Comparison of ENCODE assay signal across 19 cellular contexts in genomic region chr2:111697560-111697959, GRCh38.
A peak's percentile ranks its signal among the peaks of the same experiment; 100 is the strongest.
DNase-seq lines count a peak whose midpoint lies in the region; ATAC-seq, FAIRE-seq and TF ChIP-seq lines count a peak whose summit lies in the region.
"Had no signal": no experiment of that assay in that cellular context is flagged by ENCODE, and none has a peak within 500 bp of the region (broad histone marks: within the 10 kb centered on the region; RNA-seq: fewer than 3 reads in every experiment).

No MANE protein-coding gene starts in this region.

- H3K18ac ChIP-seq in IMR-90 (ENCODE audit: low read depth, low read length): no peak overlapping the region

- H2BK15ac ChIP-seq in IMR-90 (ENCODE audit: low read depth, low read length): no peak overlapping the region

- H3K27me3 Mint-ChIP-seq in CD14-positive monocyte (ENCODE audit: low read depth in 3 of 3): peaks cover under 1 to 8% (median 1%) of the 10 kb centered on the region in 3 donors

- peak overlapping the region; percentile 59; the same call in 1 of the 2 replicates for H2AK5ac ChIP-seq in IMR-90 (ENCODE audit: low read depth, low read length)

- H3K56ac ChIP-seq in IMR-90 (ENCODE audit: extremely low read depth, insufficient read depth, low read length): no peak overlapping the region

- H3K27ac ChIP-seq in IMR-90 (ENCODE audit: insufficient read depth, low read length): no peak overlapping the region
- peak overlapping the region; percentile 82 for H3K27ac ChIP-seq in RWPE1
- H3K27ac ChIP-seq in heart right ventricle: no peak overlapping the region
- H3K27ac ChIP-seq: SJSA1 had no signal

- no peak for TF ChIP-seq RAD21 in IMR-90 (IDR thresholded peaks at IDR 0.05; ENCODE audit: low read length)

- POLR2A ChIA-PET in IMR-90 (lab: Charles Lee; ENCODE audit: unreplicated experiment) (no interaction called here), RWPE1 (lab: Yijun Ruan, JAX; ENCODE audit: low non-redundant PET) (no interaction called here)

- H3K27me3 ChIP-seq in IMR-90 (ENCODE audit: control insufficient read depth, insufficient read depth, low read length) (no peaks in the 10 kb centered on the region), heart right ventricle (no peaks in the 10 kb centered on the region)
- H3K27me3 ChIP-seq: BE2C, SJSA1 had no signal

- in situ Hi-C loops in IMR-90 (cut with MboI; ENCODE audit: low sequenced_read_pairs): no loop called here

- H3K4me3 ChIP-seq in IMR-90 (ENCODE audit: insufficient read depth, low read depth, low read length) (no peak overlapping the region), heart right ventricle (no peak overlapping the region)
- H3K4me3 ChIP-seq: GM23338, SJSA1 had no signal

- no peak overlapping the region for H2AFZ ChIP-seq in IMR-90 (replicated peaks; ENCODE audit: low read length, poor library complexity)
- H2AFZ ChIP-seq: GM23338 had no signal

- no peak overlapping the region for H2BK5ac ChIP-seq in IMR-90 (ENCODE audit: low read depth, low read length, poor library complexity, severe bottlenecking)

- ATAC-seq in IMR-90 (ENCODE audit: low read depth) (no peak), heart right ventricle (no peak), GM19324 (IDR thresholded peaks at IDR 0.05; ENCODE audit: low FRiP score, unreplicated experiment) (no peak)
- ATAC-seq: GM23338 had no signal

- H2AK9ac ChIP-seq in IMR-90 (replicated peaks; ENCODE audit: low read depth, low read length, poor library complexity): no peak overlapping the region

- H3K4me3 Mint-ChIP-seq in CD14-positive monocyte: no peak overlapping the region
- H3K4me3 Mint-ChIP-seq: GM23338 had no signal

- H3K36me3 Mint-ChIP-seq in CD14-positive monocyte: peaks cover 0 to 6% of the 10 kb centered on the region in 2 donors

- TF ChIP-seq CTCF in CD14-positive monocyte (IDR thresholded peaks at IDR 0.05) (no peak), IMR-90 (conservative IDR thresholded peaks at IDR 0.05; ENCODE audit: low read depth, low read length) (no peak), RWPE1 (conservative IDR thresholded peaks at IDR 0.05; ENCODE audit: low read depth) (no peak), heart right ventricle (IDR thresholded peaks at IDR 0.05) (no peak), D721Med (IDR thresholded peaks at IDR 0.05; ENCODE audit: insufficient read depth, missing control alignments) (no peak)

- no peak overlapping the region for H4K8ac ChIP-seq in IMR-90 (ENCODE audit: low read depth in 2 of 2, low read length in 2 of 2)

- peaks cover 7% of the 10 kb centered on the region for H3K9me1 ChIP-seq in IMR-90 (ENCODE audit: insufficient read depth, low read length)

- no peaks in the 10 kb centered on the region; the same call in 1 of the 2 replicates for H4K20me1 ChIP-seq in IMR-90 (ENCODE audit: insufficient read depth, low read length)

- no peak for DNase-seq in CD14-positive monocyte (ENCODE audit: low spot score)
- DNase-seq in IMR-90: no peak
- no peak for DNase-seq in RWPE1 (ENCODE audit: low spot score)
- DNase-seq in mesenteric fat pad (ENCODE audit: low spot score): peak; percentile 12
- no peak for DNase-seq in heart right ventricle
- DNase-seq in D721Med (ENCODE audit: insufficient read length, low spot score): no peak
- no peak for DNase-seq in LoVo (ENCODE audit: low spot score)
- DNase-seq: BE2C, DMS 273 treated with DMSO at 0.1 percent for 48 hours, Karpas-422, NCI-H1048, NCI-H146, NCI-H2081 treated with DMSO at 0.1 percent for 48 hours, NCI-H510A treated with DMSO at 0.1 percent for 48 hours, SW 1271 had no signal

- no peak overlapping the region for H2BK20ac ChIP-seq in IMR-90 (ENCODE audit: low read depth, low read length)

- CTCF ChIA-PET in IMR-90 (lab: Yijun Ruan, JAX): no interaction called here
- CTCF ChIA-PET in RWPE1 (lab: Yijun Ruan, JAX): no interaction called here

- no peak overlapping the region for H3K14ac ChIP-seq in IMR-90 (replicated peaks; ENCODE audit: low read depth, low read length)

- H3K4me1 Mint-ChIP-seq in CD14-positive monocyte: peaks cover 58% of the 10 kb centered on the region

- dilution Hi-C loops in IMR-90 (cut with HindIII; ENCODE audit: low sequenced_read_pairs, unreplicated experiment): no loop called here

- H3K9ac ChIP-seq in IMR-90 (ENCODE audit: low read depth, low read length): no peak overlapping the region

- peak overlapping the region; percentile 43; the same call in 1 of the 2 replicates for H3K4ac ChIP-seq in IMR-90 (ENCODE audit: low read depth, low read length)

- H3K36me3 ChIP-seq in IMR-90 (ENCODE audit: control insufficient read depth, insufficient read depth, low read length) (no peaks in the 10 kb centered on the region), heart right ventricle (no peaks in the 10 kb centered on the region)
- H3K36me3 ChIP-seq: BE2C, SJSA1 had no signal

- H3K4me2 ChIP-seq in IMR-90 (ENCODE audit: low read depth, low read length): no peak overlapping the region
- H3K4me2 ChIP-seq: GM23338 had no signal

- no peak overlapping the region for H4K5ac ChIP-seq in IMR-90 (ENCODE audit: low read depth, low read length)

- no peak overlapping the region for H3K23ac ChIP-seq in IMR-90 (ENCODE audit: low read depth, low read length)

- H2BK120ac ChIP-seq in IMR-90 (ENCODE audit: low read depth, low read length): no peak overlapping the region

- H3K27ac Mint-ChIP-seq in CD14-positive monocyte: peak overlapping the region in 6 of 7 donors; percentile 69 to 95 (median 79)
- H3K27ac Mint-ChIP-seq: GM23338 had no signal

- BruUV-seq in IMR-90 (replicated peaks; lab: Mats Ljungman, UMichigan): no TSS peak

- no peak overlapping the region for H4K91ac ChIP-seq in IMR-90 (ENCODE audit: insufficient read depth, low read depth, low read length)

- H3K4me1 ChIP-seq in IMR-90 (ENCODE audit: control insufficient read depth, insufficient read depth, low read length): peaks cover 6% of the 10 kb centered on the region
- peaks cover 0 to 52% (median 9%) of the 10 kb centered on the region in 9 donors for H3K4me1 ChIP-seq in heart right ventricle

- intact Hi-C loops in CD14-positive monocyte (cut with micrococcal nuclease) (loop anchor here (5.0 to 10.0 kb wide), 3 partner anchors 35 to 65 kb away; no protein-coding TSS in a partner anchor), IMR-90 (cut with micrococcal nuclease) (no loop called here), heart right ventricle (cut with DNase I) (no loop called here)

- peaks cover 0 to 3% of the 10 kb centered on the region in 2 experiments; a peak in 1 of 4 replicates for H3K79me1 ChIP-seq in IMR-90 (ENCODE audit: low read depth in 1 of 2, low read length in 2 of 2)

- no CpG with 5 or more reads among the region's 8 CpGs for WGBS in IMR-90 (ENCODE audit: extremely low coverage in 2 of 2, insufficient read length in 1 of 2), 2 experiments
- WGBS in heart right ventricle, 2 donors: 94% methylated on average over 8 of the region's 8 CpGs

- H3K9me3 ChIP-seq in IMR-90 (ENCODE audit: control insufficient read depth, insufficient read depth, low read length): peaks cover 5% of the 10 kb centered on the region
- peaks cover 0 to 22% (median 0%) of the 10 kb centered on the region in 11 donors for H3K9me3 ChIP-seq in heart right ventricle
- H3K9me3 ChIP-seq: BE2C, SJSA1 had no signal

- no peak for TF ChIP-seq POLR2A in IMR-90 (IDR thresholded peaks at IDR 0.05; ENCODE audit: low read depth, low read length)

- peaks cover 0 to 6% (median 2%) of the 10 kb centered on the region in 7 donors for H3K9me3 Mint-ChIP-seq in CD14-positive monocyte

- no peak for FAIRE-seq in D721Med (lab: Jason Lieb, UNC)
- FAIRE-seq: GM12892 had no signal

TF ChIP-seq in IMR-90, 13 proteins besides CTCF, POLR2A, EP300 and RAD21:
- no peak for TF ChIP-seq MAFK (IDR thresholded peaks at IDR 0.05; ENCODE audit: low read depth, low read length)
- TF ChIP-seq CEBPB (IDR thresholded peaks at IDR 0.05; ENCODE audit: low read depth, low read length): no peak
- no peak for TF ChIP-seq FOS (IDR thresholded peaks at IDR 0.05; ENCODE audit: low read depth, low read length)
- no peak for TF ChIP-seq MAZ (IDR thresholded peaks at IDR 0.05; ENCODE audit: borderline replicate concordance, low read depth, low read length)
- TF ChIP-seq ELK1 (IDR thresholded peaks at IDR 0.05; ENCODE audit: borderline replicate concordance, low read depth, low read length): no peak
- no peak for TF ChIP-seq RFX5 (IDR thresholded peaks at IDR 0.05; ENCODE audit: low read depth, low read length)
- no peak for TF ChIP-seq BHLHE40 (IDR thresholded peaks at IDR 0.05; ENCODE audit: low read depth, low read length)
- TF ChIP-seq MXI1 (IDR thresholded peaks at IDR 0.05; ENCODE audit: borderline replicate concordance, low read depth, low read length): no peak
- TF ChIP-seq SMC3 (IDR thresholded peaks at IDR 0.05; ENCODE audit: low read depth, low read length): no peak
- no peak for TF ChIP-seq RCOR1 (IDR thresholded peaks at IDR 0.05; ENCODE audit: insufficient replicate concordance, low read length)

Comparison
In these comparisons a context has a peak if more than half of its experiments do, and no peak if none do; other contexts are left out.
1. intact Hi-C loops: an anchor here in CD14-positive monocyte (5.0 to 10.0 kb wide); none called in IMR-90 and heart right ventricle.